1 cellular context compared by ENCODE assay signal in genomic region chr2:191318729-191319078, GRCh38.
TF ChIP-seq lines count a peak whose summit lies in the region.

No MANE protein-coding gene starts in this region.

TF ChIP-seq in HepG2, 621 proteins besides CTCF, POLR2A, EP300 and RAD21 (continued from another document and continues in another):
- TF ChIP-seq MYC (CRISPR knock-in tag; IDR thresholded peaks at IDR 0.05; ENCODE audit: borderline replicate concordance): no peak
- TF ChIP-seq PCBP2 (optimal IDR thresholded peaks at IDR 0.05; ENCODE audit: low read depth, low read length, poor library complexity, severe bottlenecking): no peak
- no peak for TF ChIP-seq ZBTB3 (CRISPR knock-in tag; IDR thresholded peaks at IDR 0.05; ENCODE audit: borderline replicate concordance, low read depth)
- TF ChIP-seq ZNF205 (CRISPR knock-in tag; IDR thresholded peaks at IDR 0.05): no peak
- no peak for TF ChIP-seq ZNF180 (CRISPR knock-in tag; IDR thresholded peaks at IDR 0.05; ENCODE audit: borderline replicate concordance, low read depth)
- TF ChIP-seq ZNF7 (CRISPR knock-in tag; IDR thresholded peaks at IDR 0.05): no peak
- TF ChIP-seq ZNF549 (CRISPR knock-in tag; IDR thresholded peaks at IDR 0.05): no peak
- no peak for TF ChIP-seq FOXJ3 (CRISPR knock-in tag; IDR thresholded peaks at IDR 0.05; ENCODE audit: borderline replicate concordance)
- TF ChIP-seq SETDB1 (CRISPR knock-in tag; IDR thresholded peaks at IDR 0.05; ENCODE audit: borderline replicate concordance): no peak
- no peak for TF ChIP-seq ZNF333 (CRISPR knock-in tag; IDR thresholded peaks at IDR 0.05; ENCODE audit: borderline replicate concordance)
- TF ChIP-seq ZNF850 (CRISPR knock-in tag; conservative IDR thresholded peaks at IDR 0.05): no peak
- TF ChIP-seq DZIP1 (CRISPR knock-in tag; IDR thresholded peaks at IDR 0.05): no peak
- no peak for TF ChIP-seq ZSCAN20 (CRISPR knock-in tag; IDR thresholded peaks at IDR 0.05; ENCODE audit: borderline replicate concordance)
- TF ChIP-seq SNAPC4 (CRISPR knock-in tag; IDR thresholded peaks at IDR 0.05): no peak
- TF ChIP-seq TRIM22 (IDR thresholded peaks at IDR 0.05): no peak
- no peak for TF ChIP-seq ZFP37 (CRISPR knock-in tag; IDR thresholded peaks at IDR 0.05; ENCODE audit: borderline replicate concordance)
- TF ChIP-seq BCL6 (CRISPR knock-in tag; IDR thresholded peaks at IDR 0.05): peak; percentile 34; the same call in 1 of the 2 replicates
- TF ChIP-seq SMARCC2 (IDR thresholded peaks at IDR 0.05): no peak
- no peak for TF ChIP-seq MTF2 (CRISPR knock-in tag; IDR thresholded peaks at IDR 0.05; ENCODE audit: borderline replicate concordance)
- TF ChIP-seq SRSF4 (IDR thresholded peaks at IDR 0.05; ENCODE audit: low read depth, low read length, poor library complexity, severe bottlenecking): no peak
- no peak for TF ChIP-seq ZNF678 (CRISPR knock-in tag; IDR thresholded peaks at IDR 0.05)
- TF ChIP-seq ZNF18 (CRISPR knock-in tag; IDR thresholded peaks at IDR 0.05; ENCODE audit: insufficient replicate concordance): no peak
- TF ChIP-seq KAT2B (IDR thresholded peaks at IDR 0.05; ENCODE audit: borderline replicate concordance, low read depth, low read length): no peak
- no peak for TF ChIP-seq HINFP (CRISPR knock-in tag; IDR thresholded peaks at IDR 0.05; ENCODE audit: low read depth)
- TF ChIP-seq ZNF235 (CRISPR knock-in tag; IDR thresholded peaks at IDR 0.05; ENCODE audit: borderline replicate concordance): no peak
- no peak for TF ChIP-seq ZNF160 (CRISPR knock-in tag; IDR thresholded peaks at IDR 0.05)
- TF ChIP-seq NPAS2 (CRISPR knock-in tag; IDR thresholded peaks at IDR 0.05; ENCODE audit: borderline replicate concordance): no peak
- TF ChIP-seq MAX (IDR thresholded peaks at IDR 0.05): peak; percentile 59; the same call in 1 of the 2 replicates
- TF ChIP-seq KLF12 (CRISPR knock-in tag; IDR thresholded peaks at IDR 0.05; ENCODE audit: borderline replicate concordance): no peak
- no peak for TF ChIP-seq PATZ1 (CRISPR knock-in tag; IDR thresholded peaks at IDR 0.05)
- TF ChIP-seq HNRNPL (IDR thresholded peaks at IDR 0.05; ENCODE audit: low read depth, low read length): no peak
- no peak for TF ChIP-seq HMGA1 (CRISPR knock-in tag; conservative IDR thresholded peaks at IDR 0.05)
- peak; percentile 71 for TF ChIP-seq GATAD2A (CRISPR knock-in tag; IDR thresholded peaks at IDR 0.05)
- TF ChIP-seq HMGXB4 (CRISPR knock-in tag; IDR thresholded peaks at IDR 0.05; ENCODE audit: borderline replicate concordance in 1 of 2, low read depth in 1 of 2): peak in 1 of 2 experiments; percentile 28; a peak in 1 of 4 replicates
- peak; percentile 80 for TF ChIP-seq DRAP1 (CRISPR knock-in tag; IDR thresholded peaks at IDR 0.05)
- TF ChIP-seq THAP11 (CRISPR knock-in tag; IDR thresholded peaks at IDR 0.05): peak; percentile 52; the same call in 1 of the 2 replicates
- no peak for TF ChIP-seq ZNF740 (CRISPR knock-in tag; IDR thresholded peaks at IDR 0.05)
- TF ChIP-seq NR2F2 (IDR thresholded peaks at IDR 0.05; ENCODE audit: borderline replicate concordance, low read depth): no peak
- TF ChIP-seq ZFYVE20 (CRISPR knock-in tag; IDR thresholded peaks at IDR 0.05; ENCODE audit: borderline replicate concordance, low read depth): no peak
- no peak for TF ChIP-seq ARHGAP35 (CRISPR knock-in tag; IDR thresholded peaks at IDR 0.05; ENCODE audit: borderline replicate concordance)
- 0 out of 2 replicates have a peak, but pooled peaks have one; percentile 22 for TF ChIP-seq ZNF574 (CRISPR knock-in tag; IDR thresholded peaks at IDR 0.05)
- TF ChIP-seq GFI1 (CRISPR knock-in tag; IDR thresholded peaks at IDR 0.05; ENCODE audit: borderline replicate concordance): 0 out of 2 replicates have a peak, but pooled peaks have one; percentile 22
